In the genomic region with DNA sequence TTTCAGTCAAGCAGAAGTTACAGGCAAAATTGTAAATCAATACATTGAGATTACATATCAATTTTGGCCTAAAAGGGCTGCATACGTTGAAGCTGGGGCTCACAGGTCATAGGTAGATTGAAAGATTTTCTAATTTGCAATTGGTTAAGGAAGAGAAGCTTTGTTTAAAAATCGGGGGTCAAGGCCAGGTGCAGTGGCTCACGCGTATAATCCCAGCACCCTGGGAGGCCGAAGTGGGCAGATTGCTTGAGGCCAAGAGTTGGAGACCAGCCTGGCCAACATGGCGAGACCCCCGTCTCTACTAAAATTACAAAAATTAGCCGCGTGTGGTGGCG, we compare ENCODE assay signal across 1 cellular context.
A peak's percentile ranks its signal among the peaks of the same experiment; 100 is the strongest.
TF ChIP-seq lines count a peak whose summit lies in the region.

No MANE protein-coding gene starts in this region.

TF ChIP-seq in K562, 482 proteins besides CTCF, POLR2A, EP300 and RAD21 (continued from another document):
- TF ChIP-seq, protein P1, sequence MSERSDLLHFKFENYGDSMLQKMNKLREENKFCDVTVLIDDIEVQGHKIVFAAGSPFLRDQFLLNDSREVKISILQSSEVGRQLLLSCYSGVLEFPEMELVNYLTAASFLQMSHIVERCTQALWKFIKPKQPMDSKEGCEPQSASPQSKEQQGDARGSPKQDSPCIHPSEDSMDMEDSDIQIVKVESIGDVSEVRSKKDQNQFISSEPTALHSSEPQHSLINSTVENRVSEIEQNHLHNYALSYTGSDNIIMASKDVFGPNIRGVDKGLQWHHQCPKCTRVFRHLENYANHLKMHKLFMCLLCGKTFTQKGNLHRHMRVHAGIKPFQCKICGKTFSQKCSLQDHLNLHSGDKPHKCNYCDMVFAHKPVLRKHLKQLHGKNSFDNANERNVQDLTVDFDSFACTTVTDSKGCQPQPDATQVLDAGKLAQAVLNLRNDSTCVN (CRISPR knock-in tag; IDR thresholded peaks at IDR 0.05) = no peak
- TF ChIP-seq SMC3 (conservative IDR thresholded peaks at IDR 0.05; ENCODE audit: insufficient read depth, low read depth, low read length) (no peak), GABPA (tag; conservative IDR thresholded peaks at IDR 0.05; ENCODE audit: low read depth) (no peak), ZNF57 (CRISPR knock-in tag; IDR thresholded peaks at IDR 0.05) (no peak), CBFB (CRISPR knock-in tag; IDR thresholded peaks at IDR 0.05) (no peak), CREBBP (IDR thresholded peaks at IDR 0.05; ENCODE audit: low read depth, low read length) (no peak), NFIC (IDR thresholded peaks at IDR 0.05) (no peak), MYC (IDR thresholded peaks at IDR 0.05; ENCODE audit: low read depth, low read length) (no peak), MYC (CRISPR knock-in tag; IDR thresholded peaks at IDR 0.05; ENCODE audit: borderline replicate concordance, low read depth) (peak; percentile 90), SP1 (CRISPR knock-in tag; IDR thresholded peaks at IDR 0.05) (no peak), FOXP1 (CRISPR knock-in tag; IDR thresholded peaks at IDR 0.05) (no peak), ZNF174 (CRISPR knock-in tag; IDR thresholded peaks at IDR 0.05) (no peak), SMARCA5 (IDR thresholded peaks at IDR 0.05) (no peak), RBM14 (IDR thresholded peaks at IDR 0.05; ENCODE audit: borderline replicate concordance, insufficient read depth, low read depth, low read length) (no peak), ZNF431 (CRISPR knock-in tag; IDR thresholded peaks at IDR 0.05) (no peak), MTA2 (IDR thresholded peaks at IDR 0.05; ENCODE audit: low read depth) (no peak), COPS2 (conservative IDR thresholded peaks at IDR 0.05) (no peak), ZNF699 (CRISPR knock-in tag; IDR thresholded peaks at IDR 0.05; ENCODE audit: insufficient replicate concordance) (no peak), YBX1 (IDR thresholded peaks at IDR 0.05) (no peak), ZNF253 (CRISPR knock-in tag; conservative IDR thresholded peaks at IDR 0.05) (no peak), TEAD1 (CRISPR knock-in tag; IDR thresholded peaks at IDR 0.05) (no peak), CXXC5 (CRISPR knock-in tag; IDR thresholded peaks at IDR 0.05) (no peak)
- TF ChIP-seq, protein P2, sequence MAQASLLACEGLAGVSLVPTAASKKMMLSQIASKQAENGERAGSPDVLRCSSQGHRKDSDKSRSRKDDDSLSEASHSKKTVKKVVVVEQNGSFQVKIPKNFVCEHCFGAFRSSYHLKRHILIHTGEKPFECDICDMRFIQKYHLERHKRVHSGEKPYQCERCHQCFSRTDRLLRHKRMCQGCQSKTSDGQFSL (CRISPR knock-in tag; IDR thresholded peaks at IDR 0.05) = no peak
- TF ChIP-seq, protein P2 (tag; IDR thresholded peaks at IDR 0.05) = 0 out of 4 replicates have a peak, but pooled peaks of 1 of the 2 experiments have one; percentile 79
- TF ChIP-seq, protein P3, sequence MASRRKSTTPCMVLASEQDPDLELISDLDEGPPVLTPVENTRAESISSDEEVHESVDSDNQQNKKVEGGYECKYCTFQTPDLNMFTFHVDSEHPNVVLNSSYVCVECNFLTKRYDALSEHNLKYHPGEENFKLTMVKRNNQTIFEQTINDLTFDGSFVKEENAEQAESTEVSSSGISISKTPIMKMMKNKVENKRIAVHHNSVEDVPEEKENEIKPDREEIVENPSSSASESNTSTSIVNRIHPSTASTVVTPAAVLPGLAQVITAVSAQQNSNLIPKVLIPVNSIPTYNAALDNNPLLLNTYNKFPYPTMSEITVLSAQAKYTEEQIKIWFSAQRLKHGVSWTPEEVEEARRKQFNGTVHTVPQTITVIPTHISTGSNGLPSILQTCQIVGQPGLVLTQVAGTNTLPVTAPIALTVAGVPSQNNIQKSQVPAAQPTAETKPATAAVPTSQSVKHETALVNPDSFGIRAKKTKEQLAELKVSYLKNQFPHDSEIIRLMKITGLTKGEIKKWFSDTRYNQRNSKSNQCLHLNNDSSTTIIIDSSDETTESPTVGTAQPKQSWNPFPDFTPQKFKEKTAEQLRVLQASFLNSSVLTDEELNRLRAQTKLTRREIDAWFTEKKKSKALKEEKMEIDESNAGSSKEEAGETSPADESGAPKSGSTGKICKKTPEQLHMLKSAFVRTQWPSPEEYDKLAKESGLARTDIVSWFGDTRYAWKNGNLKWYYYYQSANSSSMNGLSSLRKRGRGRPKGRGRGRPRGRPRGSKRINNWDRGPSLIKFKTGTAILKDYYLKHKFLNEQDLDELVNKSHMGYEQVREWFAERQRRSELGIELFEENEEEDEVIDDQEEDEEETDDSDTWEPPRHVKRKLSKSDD (conservative IDR thresholded peaks at IDR 0.05; ENCODE audit: low read length) = no peak
- TF ChIP-seq, protein P4, sequence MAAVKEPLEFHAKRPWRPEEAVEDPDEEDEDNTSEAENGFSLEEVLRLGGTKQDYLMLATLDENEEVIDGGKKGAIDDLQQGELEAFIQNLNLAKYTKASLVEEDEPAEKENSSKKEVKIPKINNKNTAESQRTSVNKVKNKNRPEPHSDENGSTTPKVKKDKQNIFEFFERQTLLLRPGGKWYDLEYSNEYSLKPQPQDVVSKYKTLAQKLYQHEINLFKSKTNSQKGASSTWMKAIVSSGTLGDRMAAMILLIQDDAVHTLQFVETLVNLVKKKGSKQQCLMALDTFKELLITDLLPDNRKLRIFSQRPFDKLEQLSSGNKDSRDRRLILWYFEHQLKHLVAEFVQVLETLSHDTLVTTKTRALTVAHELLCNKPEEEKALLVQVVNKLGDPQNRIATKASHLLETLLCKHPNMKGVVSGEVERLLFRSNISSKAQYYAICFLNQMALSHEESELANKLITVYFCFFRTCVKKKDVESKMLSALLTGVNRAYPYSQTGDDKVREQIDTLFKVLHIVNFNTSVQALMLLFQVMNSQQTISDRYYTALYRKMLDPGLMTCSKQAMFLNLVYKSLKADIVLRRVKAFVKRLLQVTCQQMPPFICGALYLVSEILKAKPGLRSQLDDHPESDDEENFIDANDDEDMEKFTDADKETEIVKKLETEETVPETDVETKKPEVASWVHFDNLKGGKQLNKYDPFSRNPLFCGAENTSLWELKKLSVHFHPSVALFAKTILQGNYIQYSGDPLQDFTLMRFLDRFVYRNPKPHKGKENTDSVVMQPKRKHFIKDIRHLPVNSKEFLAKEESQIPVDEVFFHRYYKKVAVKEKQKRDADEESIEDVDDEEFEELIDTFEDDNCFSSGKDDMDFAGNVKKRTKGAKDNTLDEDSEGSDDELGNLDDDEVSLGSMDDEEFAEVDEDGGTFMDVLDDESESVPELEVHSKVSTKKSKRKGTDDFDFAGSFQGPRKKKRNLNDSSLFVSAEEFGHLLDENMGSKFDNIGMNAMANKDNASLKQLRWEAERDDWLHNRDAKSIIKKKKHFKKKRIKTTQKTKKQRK (IDR thresholded peaks at IDR 0.05; ENCODE audit: borderline replicate concordance, low read depth, low read length) = no peak
- TF ChIP-seq, protein P5, sequence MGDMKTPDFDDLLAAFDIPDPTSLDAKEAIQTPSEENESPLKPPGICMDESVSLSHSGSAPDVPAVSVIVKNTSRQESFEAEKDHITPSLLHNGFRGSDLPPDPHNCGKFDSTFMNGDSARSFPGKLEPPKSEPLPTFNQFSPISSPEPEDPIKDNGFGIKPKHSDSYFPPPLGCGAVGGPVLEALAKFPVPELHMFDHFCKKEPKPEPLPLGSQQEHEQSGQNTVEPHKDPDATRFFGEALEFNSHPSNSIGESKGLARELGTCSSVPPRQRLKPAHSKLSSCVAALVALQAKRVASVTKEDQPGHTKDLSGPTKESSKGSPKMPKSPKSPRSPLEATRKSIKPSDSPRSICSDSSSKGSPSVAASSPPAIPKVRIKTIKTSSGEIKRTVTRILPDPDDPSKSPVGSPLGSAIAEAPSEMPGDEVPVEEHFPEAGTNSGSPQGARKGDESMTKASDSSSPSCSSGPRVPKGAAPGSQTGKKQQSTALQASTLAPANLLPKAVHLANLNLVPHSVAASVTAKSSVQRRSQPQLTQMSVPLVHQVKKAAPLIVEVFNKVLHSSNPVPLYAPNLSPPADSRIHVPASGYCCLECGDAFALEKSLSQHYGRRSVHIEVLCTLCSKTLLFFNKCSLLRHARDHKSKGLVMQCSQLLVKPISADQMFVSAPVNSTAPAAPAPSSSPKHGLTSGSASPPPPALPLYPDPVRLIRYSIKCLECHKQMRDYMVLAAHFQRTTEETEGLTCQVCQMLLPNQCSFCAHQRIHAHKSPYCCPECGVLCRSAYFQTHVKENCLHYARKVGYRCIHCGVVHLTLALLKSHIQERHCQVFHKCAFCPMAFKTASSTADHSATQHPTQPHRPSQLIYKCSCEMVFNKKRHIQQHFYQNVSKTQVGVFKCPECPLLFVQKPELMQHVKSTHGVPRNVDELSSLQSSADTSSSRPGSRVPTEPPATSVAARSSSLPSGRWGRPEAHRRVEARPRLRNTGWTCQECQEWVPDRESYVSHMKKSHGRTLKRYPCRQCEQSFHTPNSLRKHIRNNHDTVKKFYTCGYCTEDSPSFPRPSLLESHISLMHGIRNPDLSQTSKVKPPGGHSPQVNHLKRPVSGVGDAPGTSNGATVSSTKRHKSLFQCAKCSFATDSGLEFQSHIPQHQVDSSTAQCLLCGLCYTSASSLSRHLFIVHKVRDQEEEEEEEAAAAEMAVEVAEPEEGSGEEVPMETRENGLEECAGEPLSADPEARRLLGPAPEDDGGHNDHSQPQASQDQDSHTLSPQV (IDR thresholded peaks at IDR 0.05) = peak; percentile 84; the same call in 1 of the 2 replicates
- TF ChIP-seq, protein P6, sequence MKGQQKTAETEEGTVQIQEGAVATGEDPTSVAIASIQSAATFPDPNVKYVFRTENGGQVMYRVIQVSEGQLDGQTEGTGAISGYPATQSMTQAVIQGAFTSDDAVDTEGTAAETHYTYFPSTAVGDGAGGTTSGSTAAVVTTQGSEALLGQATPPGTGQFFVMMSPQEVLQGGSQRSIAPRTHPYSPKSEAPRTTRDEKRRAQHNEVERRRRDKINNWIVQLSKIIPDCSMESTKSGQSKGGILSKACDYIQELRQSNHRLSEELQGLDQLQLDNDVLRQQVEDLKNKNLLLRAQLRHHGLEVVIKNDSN (CRISPR knock-in tag; IDR thresholded peaks at IDR 0.05) = no peak
- TF ChIP-seq, protein P7, sequence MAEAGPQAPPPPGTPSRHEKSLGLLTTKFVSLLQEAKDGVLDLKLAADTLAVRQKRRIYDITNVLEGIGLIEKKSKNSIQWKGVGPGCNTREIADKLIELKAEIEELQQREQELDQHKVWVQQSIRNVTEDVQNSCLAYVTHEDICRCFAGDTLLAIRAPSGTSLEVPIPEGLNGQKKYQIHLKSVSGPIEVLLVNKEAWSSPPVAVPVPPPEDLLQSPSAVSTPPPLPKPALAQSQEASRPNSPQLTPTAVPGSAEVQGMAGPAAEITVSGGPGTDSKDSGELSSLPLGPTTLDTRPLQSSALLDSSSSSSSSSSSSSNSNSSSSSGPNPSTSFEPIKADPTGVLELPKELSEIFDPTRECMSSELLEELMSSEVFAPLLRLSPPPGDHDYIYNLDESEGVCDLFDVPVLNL (CRISPR knock-in tag; IDR thresholded peaks at IDR 0.05; ENCODE audit: low read depth) = no peak
- TF ChIP-seq, protein P8, sequence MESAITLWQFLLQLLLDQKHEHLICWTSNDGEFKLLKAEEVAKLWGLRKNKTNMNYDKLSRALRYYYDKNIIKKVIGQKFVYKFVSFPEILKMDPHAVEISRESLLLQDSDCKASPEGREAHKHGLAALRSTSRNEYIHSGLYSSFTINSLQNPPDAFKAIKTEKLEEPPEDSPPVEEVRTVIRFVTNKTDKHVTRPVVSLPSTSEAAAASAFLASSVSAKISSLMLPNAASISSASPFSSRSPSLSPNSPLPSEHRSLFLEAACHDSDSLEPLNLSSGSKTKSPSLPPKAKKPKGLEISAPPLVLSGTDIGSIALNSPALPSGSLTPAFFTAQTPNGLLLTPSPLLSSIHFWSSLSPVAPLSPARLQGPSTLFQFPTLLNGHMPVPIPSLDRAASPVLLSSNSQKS (CRISPR knock-in tag; IDR thresholded peaks at IDR 0.05) = 0 out of 2 replicates have a peak, but pooled peaks have one; percentile 6
